ENCODE assay signal across 1 cellular context in the genomic region with DNA sequence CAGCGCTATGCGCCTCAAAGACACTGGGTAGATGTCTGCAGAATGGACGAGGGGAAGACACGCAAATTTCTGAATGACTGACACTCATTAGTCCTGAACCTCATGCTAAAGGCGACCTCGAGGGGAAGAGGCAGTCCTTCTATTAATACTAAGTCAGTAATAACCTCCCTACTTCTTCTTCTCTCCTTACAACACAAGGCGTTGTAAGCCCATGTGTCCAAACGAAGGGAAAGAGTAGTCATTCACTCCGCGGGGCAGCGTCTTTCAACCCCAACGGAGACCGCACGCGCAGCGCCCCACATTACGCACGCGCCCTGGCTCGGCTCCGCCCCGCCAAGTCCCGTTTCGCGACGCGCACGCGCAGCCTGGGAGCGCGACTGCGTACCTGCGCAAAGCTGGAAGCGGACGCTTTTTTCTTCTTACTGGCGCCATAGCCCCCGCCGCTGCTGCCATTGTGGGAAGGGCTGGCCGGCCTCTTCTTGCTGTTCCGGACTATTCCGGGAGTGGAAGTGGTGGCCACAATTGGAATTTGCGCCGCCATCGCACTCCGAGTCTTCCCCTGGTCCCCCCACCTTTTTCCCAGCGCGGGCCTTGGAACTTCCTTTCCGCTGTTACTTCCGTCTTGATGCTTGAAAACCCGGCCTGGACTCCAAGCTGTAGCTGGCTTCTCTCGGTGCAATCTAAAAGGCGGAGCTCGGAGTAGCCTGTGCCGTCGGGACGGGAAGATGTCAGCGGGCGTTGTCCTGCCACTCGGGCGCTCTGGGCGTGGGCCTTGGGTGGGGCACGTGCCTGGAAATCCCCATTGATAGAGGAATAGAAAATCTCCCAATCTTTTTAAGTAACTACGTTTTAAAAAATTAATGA.
TF ChIP-seq lines count a peak whose summit lies in the region.

A gene with protein sequence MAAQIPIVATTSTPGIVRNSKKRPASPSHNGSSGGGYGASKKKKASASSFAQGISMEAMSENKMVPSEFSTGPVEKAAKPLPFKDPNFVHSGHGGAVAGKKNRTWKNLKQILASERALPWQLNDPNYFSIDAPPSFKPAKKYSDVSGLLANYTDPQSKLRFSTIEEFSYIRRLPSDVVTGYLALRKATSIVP (minus strand): TSS at position 627 of the 864 bp plus-strand sequence. CDS start 86 bp downstream, at position 541.

TF ChIP-seq in K562, 482 proteins besides CTCF, POLR2A, EP300 and RAD21 (continued from another document and continues in another):
- TF ChIP-seq RBFOX2 (IDR thresholded peaks at IDR 0.05; ENCODE audit: low read depth, low read length) (peak; percentile 99), ZNF77 (CRISPR knock-in tag; IDR thresholded peaks at IDR 0.05) (no peak), FOXA3 (CRISPR knock-in tag; conservative IDR thresholded peaks at IDR 0.05 in 1 of 2, IDR thresholded peaks at IDR 0.05 in 1 of 2) (no peak), HDAC6 (IDR thresholded peaks at IDR 0.05; ENCODE audit: low read depth, low read length) (0 out of 2 replicates have a peak, but pooled peaks have one; percentile 25), SMAD3 (CRISPR knock-in tag; conservative IDR thresholded peaks at IDR 0.05) (peak; percentile 36; the same call in 1 of the 2 replicates), CREBBP (IDR thresholded peaks at IDR 0.05; ENCODE audit: low read depth, low read length) (no peak), GABPA (tag; conservative IDR thresholded peaks at IDR 0.05; ENCODE audit: low read depth) (peak; percentile 92), SMAD1 (IDR thresholded peaks at IDR 0.05; ENCODE audit: low read depth, low read length, partially characterized antibody) (peak; percentile 95), GATAD2A (IDR thresholded peaks at IDR 0.05) (peak; percentile 79; the same call in 1 of the 2 replicates), ZNF785 (CRISPR knock-in tag; IDR thresholded peaks at IDR 0.05) (no peak), SMARCB1 (IDR thresholded peaks at IDR 0.05; ENCODE audit: insufficient read length, low read depth) (no peak), ZNF354B (CRISPR knock-in tag; IDR thresholded peaks at IDR 0.05) (no peak), CCNT2 (IDR thresholded peaks at IDR 0.05; ENCODE audit: borderline replicate concordance, extremely low read depth, insufficient read length, low read depth, low read length) (peak; percentile 95), BCL6 (CRISPR knock-in tag; IDR thresholded peaks at IDR 0.05) (no peak), ESRRA (IDR thresholded peaks at IDR 0.05; ENCODE audit: borderline replicate concordance, low read depth) (peak; percentile 54), MAZ (CRISPR knock-in tag; conservative IDR thresholded peaks at IDR 0.05 in 1 of 2, IDR thresholded peaks at IDR 0.05 in 1 of 2) (peak; percentile 97 to 98), TRIM25 (IDR thresholded peaks at IDR 0.05; ENCODE audit: borderline replicate concordance) (no peak), MEIS2 (IDR thresholded peaks at IDR 0.05; ENCODE audit: partially characterized antibody) (peak; percentile 94), FOXP4 (CRISPR knock-in tag; IDR thresholded peaks at IDR 0.05; ENCODE audit: borderline replicate concordance) (peak; percentile 83), NFRKB (IDR thresholded peaks at IDR 0.05; ENCODE audit: low read depth) (peak; percentile 75), NCOA2 (IDR thresholded peaks at IDR 0.05; ENCODE audit: partially characterized antibody in 2 of 2) (no peak), SNIP1 (IDR thresholded peaks at IDR 0.05; ENCODE audit: low read depth) (no peak), MCM2 (IDR thresholded peaks at IDR 0.05; ENCODE audit: low read depth) (no peak), ZSCAN32 (CRISPR knock-in tag; IDR thresholded peaks at IDR 0.05) (no peak), NR1H2 (CRISPR knock-in tag; IDR thresholded peaks at IDR 0.05) (no peak; the same call in 1 of the 2 replicates), FOXJ3 (CRISPR knock-in tag; IDR thresholded peaks at IDR 0.05) (no peak), E2F3 (CRISPR knock-in tag; IDR thresholded peaks at IDR 0.05) (peak; percentile 90), ZNF668 (CRISPR knock-in tag; IDR thresholded peaks at IDR 0.05) (no peak), MTA3 (IDR thresholded peaks at IDR 0.05; ENCODE audit: borderline replicate concordance) (peak; percentile 71; the same call in 1 of the 2 replicates), ZNF175 (CRISPR knock-in tag; IDR thresholded peaks at IDR 0.05; ENCODE audit: low read depth) (no peak), CEBPG (CRISPR knock-in tag; IDR thresholded peaks at IDR 0.05) (no peak), CEBPG (tag; conservative IDR thresholded peaks at IDR 0.05 in 1 of 2, IDR thresholded peaks at IDR 0.05 in 1 of 2) (no peak), JUND (IDR thresholded peaks at IDR 0.05; ENCODE audit: borderline replicate concordance, low read depth, low read length) (peak; percentile 89), JUND (tag; IDR thresholded peaks at IDR 0.05; ENCODE audit: borderline replicate concordance, low read depth, low read length) (peak; percentile 39; the same call in 2 of the 3 replicates), CREM (IDR thresholded peaks at IDR 0.05; ENCODE audit: low read depth) (peak; percentile 85), KLF10 (CRISPR knock-in tag; IDR thresholded peaks at IDR 0.05) (no peak), ZNF449 (CRISPR knock-in tag; IDR thresholded peaks at IDR 0.05) (no peak), ZNF507 (tag; conservative IDR thresholded peaks at IDR 0.05) (no peak), SMAD2 (IDR thresholded peaks at IDR 0.05; ENCODE audit: low read depth, low read length) (no peak), RBM22 (IDR thresholded peaks at IDR 0.05; ENCODE audit: low read depth, low read length, poor library complexity, severe bottlenecking) (no peak), MTA1 (IDR thresholded peaks at IDR 0.05; ENCODE audit: borderline replicate concordance) (peak; percentile 81), TCFL5 (CRISPR knock-in tag; conservative IDR thresholded peaks at IDR 0.05) (no peak), SIN3A (IDR thresholded peaks at IDR 0.05; ENCODE audit: borderline replicate concordance in 2 of 2, control insufficient read depth in 1 of 2, low read depth in 2 of 2, low read length in 2 of 2) (peak; percentile 72 to 84; a peak in 1 of 4 replicates), TAF7 (tag; IDR thresholded peaks at IDR 0.05) (peak; percentile 90)
- TF ChIP-seq, protein P1, sequence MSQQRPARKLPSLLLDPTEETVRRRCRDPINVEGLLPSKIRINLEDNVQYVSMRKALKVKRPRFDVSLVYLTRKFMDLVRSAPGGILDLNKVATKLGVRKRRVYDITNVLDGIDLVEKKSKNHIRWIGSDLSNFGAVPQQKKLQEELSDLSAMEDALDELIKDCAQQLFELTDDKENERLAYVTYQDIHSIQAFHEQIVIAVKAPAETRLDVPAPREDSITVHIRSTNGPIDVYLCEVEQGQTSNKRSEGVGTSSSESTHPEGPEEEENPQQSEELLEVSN (IDR thresholded peaks at IDR 0.05; ENCODE audit: borderline replicate concordance in 1 of 2, extremely low read depth in 1 of 2, insufficient read depth in 1 of 2, insufficient read length in 1 of 2, low read depth in 1 of 2, low read length in 1 of 2, poor library complexity in 1 of 2, severe bottlenecking in 1 of 2) = peak; percentile 85 to 92
- TF ChIP-seq, protein P2, sequence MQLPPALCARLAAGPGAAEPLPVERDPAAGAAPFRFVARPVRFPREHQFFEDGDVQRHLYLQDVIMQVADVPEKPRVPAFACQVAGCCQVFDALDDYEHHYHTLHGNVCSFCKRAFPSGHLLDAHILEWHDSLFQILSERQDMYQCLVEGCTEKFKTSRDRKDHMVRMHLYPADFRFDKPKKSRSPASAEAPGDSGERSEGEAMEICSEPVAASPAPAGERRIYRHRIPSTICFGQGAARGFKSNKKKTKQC (CRISPR knock-in tag; IDR thresholded peaks at IDR 0.05) = peak; percentile 91
- TF ChIP-seq, protein P3, sequence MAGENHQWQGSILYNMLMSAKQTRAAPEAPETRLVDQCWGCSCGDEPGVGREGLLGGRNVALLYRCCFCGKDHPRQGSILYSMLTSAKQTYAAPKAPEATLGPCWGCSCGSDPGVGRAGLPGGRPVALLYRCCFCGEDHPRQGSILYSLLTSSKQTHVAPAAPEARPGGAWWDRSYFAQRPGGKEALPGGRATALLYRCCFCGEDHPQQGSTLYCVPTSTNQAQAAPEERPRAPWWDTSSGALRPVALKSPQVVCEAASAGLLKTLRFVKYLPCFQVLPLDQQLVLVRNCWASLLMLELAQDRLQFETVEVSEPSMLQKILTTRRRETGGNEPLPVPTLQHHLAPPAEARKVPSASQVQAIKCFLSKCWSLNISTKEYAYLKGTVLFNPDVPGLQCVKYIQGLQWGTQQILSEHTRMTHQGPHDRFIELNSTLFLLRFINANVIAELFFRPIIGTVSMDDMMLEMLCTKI (IDR thresholded peaks at IDR 0.05; ENCODE audit: partially characterized antibody) = no peak
- TF ChIP-seq, protein P4, sequence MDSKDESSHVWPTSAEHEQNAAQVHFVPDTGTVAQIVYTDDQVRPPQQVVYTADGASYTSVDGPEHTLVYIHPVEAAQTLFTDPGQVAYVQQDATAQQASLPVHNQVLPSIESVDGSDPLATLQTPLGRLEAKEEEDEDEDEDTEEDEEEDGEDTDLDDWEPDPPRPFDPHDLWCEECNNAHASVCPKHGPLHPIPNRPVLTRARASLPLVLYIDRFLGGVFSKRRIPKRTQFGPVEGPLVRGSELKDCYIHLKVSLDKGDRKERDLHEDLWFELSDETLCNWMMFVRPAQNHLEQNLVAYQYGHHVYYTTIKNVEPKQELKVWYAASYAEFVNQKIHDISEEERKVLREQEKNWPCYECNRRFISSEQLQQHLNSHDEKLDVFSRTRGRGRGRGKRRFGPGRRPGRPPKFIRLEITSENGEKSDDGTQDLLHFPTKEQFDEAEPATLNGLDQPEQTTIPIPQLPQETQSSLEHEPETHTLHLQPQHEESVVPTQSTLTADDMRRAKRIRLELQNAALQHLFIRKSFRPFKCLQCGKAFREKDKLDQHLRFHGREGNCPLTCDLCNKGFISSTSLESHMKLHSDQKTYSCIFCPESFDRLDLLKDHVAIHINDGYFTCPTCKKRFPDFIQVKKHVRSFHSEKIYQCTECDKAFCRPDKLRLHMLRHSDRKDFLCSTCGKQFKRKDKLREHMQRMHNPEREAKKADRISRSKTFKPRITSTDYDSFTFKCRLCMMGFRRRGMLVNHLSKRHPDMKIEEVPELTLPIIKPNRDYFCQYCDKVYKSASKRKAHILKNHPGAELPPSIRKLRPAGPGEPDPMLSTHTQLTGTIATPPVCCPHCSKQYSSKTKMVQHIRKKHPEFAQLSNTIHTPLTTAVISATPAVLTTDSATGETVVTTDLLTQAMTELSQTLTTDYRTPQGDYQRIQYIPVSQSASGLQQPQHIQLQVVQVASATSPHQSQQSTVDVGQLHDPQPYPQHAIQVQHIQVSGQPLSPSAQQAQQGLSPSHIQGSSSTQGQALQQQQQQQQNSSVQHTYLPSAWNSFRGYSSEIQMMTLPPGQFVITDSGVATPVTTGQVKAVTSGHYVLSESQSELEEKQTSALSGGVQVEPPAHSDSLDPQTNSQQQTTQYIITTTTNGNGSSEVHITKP (IDR thresholded peaks at IDR 0.05; ENCODE audit: partially characterized antibody) = peak; percentile 97
- TF ChIP-seq, protein P5, sequence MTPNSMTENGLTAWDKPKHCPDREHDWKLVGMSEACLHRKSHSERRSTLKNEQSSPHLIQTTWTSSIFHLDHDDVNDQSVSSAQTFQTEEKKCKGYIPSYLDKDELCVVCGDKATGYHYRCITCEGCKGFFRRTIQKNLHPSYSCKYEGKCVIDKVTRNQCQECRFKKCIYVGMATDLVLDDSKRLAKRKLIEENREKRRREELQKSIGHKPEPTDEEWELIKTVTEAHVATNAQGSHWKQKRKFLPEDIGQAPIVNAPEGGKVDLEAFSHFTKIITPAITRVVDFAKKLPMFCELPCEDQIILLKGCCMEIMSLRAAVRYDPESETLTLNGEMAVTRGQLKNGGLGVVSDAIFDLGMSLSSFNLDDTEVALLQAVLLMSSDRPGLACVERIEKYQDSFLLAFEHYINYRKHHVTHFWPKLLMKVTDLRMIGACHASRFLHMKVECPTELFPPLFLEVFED (CRISPR knock-in tag; conservative IDR thresholded peaks at IDR 0.05) = peak; percentile 81; the same call in 1 of the 2 replicates
- TF ChIP-seq, protein P6, sequence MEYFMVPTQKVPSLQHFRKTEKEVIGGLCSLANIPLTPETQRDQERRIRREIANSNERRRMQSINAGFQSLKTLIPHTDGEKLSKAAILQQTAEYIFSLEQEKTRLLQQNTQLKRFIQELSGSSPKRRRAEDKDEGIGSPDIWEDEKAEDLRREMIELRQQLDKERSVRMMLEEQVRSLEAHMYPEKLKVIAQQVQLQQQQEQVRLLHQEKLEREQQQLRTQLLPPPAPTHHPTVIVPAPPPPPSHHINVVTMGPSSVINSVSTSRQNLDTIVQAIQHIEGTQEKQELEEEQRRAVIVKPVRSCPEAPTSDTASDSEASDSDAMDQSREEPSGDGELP (CRISPR knock-in tag; IDR thresholded peaks at IDR 0.05; ENCODE audit: borderline replicate concordance) = peak; percentile 93
